Comparison of ENCODE assay signal across 2 cellular contexts in the genomic region with DNA sequence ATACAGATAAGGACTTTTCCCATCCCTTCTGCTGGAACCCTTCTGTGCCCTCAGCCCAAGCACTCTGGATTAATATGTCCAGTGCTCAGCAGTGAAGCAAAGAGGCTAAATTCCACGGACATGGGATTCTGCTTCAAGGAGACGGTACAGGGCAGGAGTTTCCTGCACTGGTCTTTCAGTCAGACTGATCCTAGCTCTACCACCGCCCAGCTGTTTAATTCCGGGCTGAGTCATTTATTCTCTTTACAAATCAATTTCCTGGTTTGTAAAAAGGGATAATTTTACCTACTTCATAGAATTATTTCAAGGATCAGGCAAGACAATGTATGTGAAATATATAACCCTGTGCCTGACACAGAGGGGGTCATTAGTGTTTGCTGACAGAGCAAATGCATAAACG.
TF ChIP-seq lines count a peak whose summit lies in the region.

No MANE protein-coding gene starts in this region.

TF ChIP-seq in GM23338, 12 proteins besides CTCF, POLR2A, EP300 and RAD21 (continued from another document and continues in another):
- TF ChIP-seq ZNF114 (CRISPR knock-in tag; IDR thresholded peaks at IDR 0.05) (no peak), STAT1 (IDR thresholded peaks at IDR 0.05; ENCODE audit: unreplicated experiment) (no peak), EZH2 (IDR thresholded peaks at IDR 0.05; ENCODE audit: low read depth, unreplicated experiment) (no peak), CREB1 (CRISPR knock-in tag; IDR thresholded peaks at IDR 0.05; ENCODE audit: low read depth) (no peak), NANOG (IDR thresholded peaks at IDR 0.05; ENCODE audit: borderline replicate concordance) (no peak), ZNF331 (CRISPR knock-in tag; IDR thresholded peaks at IDR 0.05; ENCODE audit: low read depth) (no peak), JUNB (IDR thresholded peaks at IDR 0.05; ENCODE audit: unreplicated experiment) (no peak)
- TF ChIP-seq, protein P1, sequence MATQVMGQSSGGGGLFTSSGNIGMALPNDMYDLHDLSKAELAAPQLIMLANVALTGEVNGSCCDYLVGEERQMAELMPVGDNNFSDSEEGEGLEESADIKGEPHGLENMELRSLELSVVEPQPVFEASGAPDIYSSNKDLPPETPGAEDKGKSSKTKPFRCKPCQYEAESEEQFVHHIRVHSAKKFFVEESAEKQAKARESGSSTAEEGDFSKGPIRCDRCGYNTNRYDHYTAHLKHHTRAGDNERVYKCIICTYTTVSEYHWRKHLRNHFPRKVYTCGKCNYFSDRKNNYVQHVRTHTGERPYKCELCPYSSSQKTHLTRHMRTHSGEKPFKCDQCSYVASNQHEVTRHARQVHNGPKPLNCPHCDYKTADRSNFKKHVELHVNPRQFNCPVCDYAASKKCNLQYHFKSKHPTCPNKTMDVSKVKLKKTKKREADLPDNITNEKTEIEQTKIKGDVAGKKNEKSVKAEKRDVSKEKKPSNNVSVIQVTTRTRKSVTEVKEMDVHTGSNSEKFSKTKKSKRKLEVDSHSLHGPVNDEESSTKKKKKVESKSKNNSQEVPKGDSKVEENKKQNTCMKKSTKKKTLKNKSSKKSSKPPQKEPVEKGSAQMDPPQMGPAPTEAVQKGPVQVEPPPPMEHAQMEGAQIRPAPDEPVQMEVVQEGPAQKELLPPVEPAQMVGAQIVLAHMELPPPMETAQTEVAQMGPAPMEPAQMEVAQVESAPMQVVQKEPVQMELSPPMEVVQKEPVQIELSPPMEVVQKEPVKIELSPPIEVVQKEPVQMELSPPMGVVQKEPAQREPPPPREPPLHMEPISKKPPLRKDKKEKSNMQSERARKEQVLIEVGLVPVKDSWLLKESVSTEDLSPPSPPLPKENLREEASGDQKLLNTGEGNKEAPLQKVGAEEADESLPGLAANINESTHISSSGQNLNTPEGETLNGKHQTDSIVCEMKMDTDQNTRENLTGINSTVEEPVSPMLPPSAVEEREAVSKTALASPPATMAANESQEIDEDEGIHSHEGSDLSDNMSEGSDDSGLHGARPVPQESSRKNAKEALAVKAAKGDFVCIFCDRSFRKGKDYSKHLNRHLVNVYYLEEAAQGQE (IDR thresholded peaks at IDR 0.05; ENCODE audit: unreplicated experiment): no peak
- TF ChIP-seq, protein P2, sequence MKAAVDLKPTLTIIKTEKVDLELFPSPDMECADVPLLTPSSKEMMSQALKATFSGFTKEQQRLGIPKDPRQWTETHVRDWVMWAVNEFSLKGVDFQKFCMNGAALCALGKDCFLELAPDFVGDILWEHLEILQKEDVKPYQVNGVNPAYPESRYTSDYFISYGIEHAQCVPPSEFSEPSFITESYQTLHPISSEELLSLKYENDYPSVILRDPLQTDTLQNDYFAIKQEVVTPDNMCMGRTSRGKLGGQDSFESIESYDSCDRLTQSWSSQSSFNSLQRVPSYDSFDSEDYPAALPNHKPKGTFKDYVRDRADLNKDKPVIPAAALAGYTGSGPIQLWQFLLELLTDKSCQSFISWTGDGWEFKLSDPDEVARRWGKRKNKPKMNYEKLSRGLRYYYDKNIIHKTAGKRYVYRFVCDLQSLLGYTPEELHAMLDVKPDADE (IDR thresholded peaks at IDR 0.05): no peak
- TF ChIP-seq, protein P3, sequence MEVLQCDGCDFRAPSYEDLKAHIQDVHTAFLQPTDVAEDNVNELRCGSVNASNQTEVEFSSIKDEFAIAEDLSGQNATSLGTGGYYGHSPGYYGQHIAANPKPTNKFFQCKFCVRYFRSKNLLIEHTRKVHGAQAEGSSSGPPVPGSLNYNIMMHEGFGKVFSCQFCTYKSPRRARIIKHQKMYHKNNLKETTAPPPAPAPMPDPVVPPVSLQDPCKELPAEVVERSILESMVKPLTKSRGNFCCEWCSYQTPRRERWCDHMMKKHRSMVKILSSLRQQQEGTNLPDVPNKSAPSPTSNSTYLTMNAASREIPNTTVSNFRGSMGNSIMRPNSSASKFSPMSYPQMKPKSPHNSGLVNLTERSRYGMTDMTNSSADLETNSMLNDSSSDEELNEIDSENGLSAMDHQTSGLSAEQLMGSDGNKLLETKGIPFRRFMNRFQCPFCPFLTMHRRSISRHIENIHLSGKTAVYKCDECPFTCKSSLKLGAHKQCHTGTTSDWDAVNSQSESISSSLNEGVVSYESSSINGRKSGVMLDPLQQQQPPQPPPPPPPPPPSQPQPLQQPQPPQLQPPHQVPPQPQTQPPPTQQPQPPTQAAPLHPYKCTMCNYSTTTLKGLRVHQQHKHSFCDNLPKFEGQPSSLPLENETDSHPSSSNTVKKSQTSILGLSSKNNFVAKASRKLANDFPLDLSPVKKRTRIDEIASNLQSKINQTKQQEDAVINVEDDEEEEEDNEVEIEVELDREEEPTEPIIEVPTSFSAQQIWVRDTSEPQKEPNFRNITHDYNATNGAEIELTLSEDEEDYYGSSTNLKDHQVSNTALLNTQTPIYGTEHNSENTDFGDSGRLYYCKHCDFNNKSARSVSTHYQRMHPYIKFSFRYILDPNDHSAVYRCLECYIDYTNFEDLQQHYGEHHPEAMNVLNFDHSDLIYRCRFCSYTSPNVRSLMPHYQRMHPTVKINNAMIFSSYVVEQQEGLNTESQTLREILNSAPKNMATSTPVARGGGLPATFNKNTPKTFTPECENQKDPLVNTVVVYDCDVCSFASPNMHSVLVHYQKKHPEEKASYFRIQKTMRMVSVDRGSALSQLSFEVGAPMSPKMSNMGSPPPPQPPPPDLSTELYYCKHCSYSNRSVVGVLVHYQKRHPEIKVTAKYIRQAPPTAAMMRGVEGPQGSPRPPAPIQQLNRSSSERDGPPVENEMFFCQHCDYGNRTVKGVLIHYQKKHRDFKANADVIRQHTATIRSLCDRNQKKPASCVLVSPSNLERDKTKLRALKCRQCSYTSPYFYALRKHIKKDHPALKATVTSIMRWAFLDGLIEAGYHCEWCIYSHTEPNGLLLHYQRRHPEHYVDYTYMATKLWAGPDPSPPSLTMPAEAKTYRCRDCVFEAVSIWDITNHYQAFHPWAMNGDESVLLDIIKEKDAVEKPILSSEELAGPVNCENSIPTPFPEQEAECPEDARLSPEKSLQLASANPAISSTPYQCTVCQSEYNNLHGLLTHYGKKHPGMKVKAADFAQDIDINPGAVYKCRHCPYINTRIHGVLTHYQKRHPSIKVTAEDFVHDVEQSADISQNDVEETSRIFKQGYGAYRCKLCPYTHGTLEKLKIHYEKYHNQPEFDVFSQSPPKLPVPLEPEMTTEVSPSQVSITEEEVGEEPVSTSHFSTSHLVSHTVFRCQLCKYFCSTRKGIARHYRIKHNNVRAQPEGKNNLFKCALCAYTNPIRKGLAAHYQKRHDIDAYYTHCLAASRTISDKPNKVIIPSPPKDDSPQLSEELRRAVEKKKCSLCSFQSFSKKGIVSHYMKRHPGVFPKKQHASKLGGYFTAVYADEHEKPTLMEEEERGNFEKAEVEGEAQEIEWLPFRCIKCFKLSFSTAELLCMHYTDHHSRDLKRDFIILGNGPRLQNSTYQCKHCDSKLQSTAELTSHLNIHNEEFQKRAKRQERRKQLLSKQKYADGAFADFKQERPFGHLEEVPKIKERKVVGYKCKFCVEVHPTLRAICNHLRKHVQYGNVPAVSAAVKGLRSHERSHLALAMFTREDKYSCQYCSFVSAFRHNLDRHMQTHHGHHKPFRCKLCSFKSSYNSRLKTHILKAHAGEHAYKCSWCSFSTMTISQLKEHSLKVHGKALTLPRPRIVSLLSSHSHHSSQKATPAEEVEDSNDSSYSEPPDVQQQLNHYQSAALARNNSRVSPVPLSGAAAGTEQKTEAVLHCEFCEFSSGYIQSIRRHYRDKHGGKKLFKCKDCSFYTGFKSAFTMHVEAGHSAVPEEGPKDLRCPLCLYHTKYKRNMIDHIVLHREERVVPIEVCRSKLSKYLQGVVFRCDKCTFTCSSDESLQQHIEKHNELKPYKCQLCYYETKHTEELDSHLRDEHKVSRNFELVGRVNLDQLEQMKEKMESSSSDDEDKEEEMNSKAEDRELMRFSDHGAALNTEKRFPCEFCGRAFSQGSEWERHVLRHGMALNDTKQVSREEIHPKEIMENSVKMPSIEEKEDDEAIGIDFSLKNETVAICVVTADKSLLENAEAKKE (CRISPR knock-in tag; IDR thresholded peaks at IDR 0.05): no peak

TF ChIP-seq in endothelial cell of umbilical vein, 7 proteins besides CTCF, POLR2A, EP300 and RAD21 (continued from another document):
- TF ChIP-seq JUN (IDR thresholded peaks at IDR 0.05; ENCODE audit: borderline replicate concordance, insufficient read depth, insufficient read length, low read depth) (no peak), GATA2 (IDR thresholded peaks at IDR 0.05; ENCODE audit: insufficient read depth, insufficient read length, low read depth, low read length) (no peak), POLR2AphosphoS5 (IDR thresholded peaks at IDR 0.05; ENCODE audit: insufficient read depth, low read depth, low read length) (no peak), MYC (IDR thresholded peaks at IDR 0.05; ENCODE audit: low read depth, low read length) (no peak), EZH2 (IDR thresholded peaks at IDR 0.05; ENCODE audit: borderline replicate concordance, low read depth, low read length, severe bottlenecking) (no peak)
- TF ChIP-seq, protein P4, sequence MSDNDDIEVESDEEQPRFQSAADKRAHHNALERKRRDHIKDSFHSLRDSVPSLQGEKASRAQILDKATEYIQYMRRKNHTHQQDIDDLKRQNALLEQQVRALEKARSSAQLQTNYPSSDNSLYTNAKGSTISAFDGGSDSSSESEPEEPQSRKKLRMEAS (IDR thresholded peaks at IDR 0.05; ENCODE audit: insufficient read depth, insufficient read length): no peak
